In genomic region chr19:33971073-33971472, GRCh38 we compare ENCODE assay signal across 29 cellular contexts.
"Had no signal": no experiment of that assay in that cellular context is flagged by ENCODE, and none has a peak within 500 bp of the region (broad histone marks: within the 10 kb centered on the region; RNA-seq: fewer than 3 reads in every experiment).

No MANE protein-coding gene starts in this region.

- H3K27ac ChIP-seq: ascending aorta, cardiac muscle cell, VCaP had no signal

- FAIRE-seq: bronchial epithelial cell, TTC549 had no signal

- H3K4me3 ChIP-seq: ascending aorta, cardiac muscle cell had no signal

- H3K27me3 ChIP-seq: ascending aorta, cardiac muscle cell had no signal

- ATAC-seq: activated CD8-positive, alpha-beta memory T cell treated with anti-CD3 and anti-CD28 coated beads, Interleukin-2, amount 10 ng/mL, durations not matched to agents 7 days and 5 days; activated CD8-positive, alpha-beta T cell treated with anti-CD3 and anti-CD28 coated beads, Interleukin-2, amount 10 ng/mL, durations not matched to agents 7 days and 5 days; activated naive CD8-positive, alpha-beta T cell treated with anti-CD3 and anti-CD28 coated beads, Interleukin-2, amount 50 U/mL, for 24 hours had no signal

- H3K36me3 ChIP-seq: ascending aorta, cardiac muscle cell had no signal

- DNase-seq: activated B cell treated with CpG ODN at 0.5 μM for 24 hours; activated CD4-positive, alpha-beta memory T cell treated with anti-CD3 and anti-CD28 coated beads, Interleukin-2, amount 10 ng/mL, durations not matched to agents 7 days and 5 days; activated CD4-positive, alpha-beta T cell treated with anti-CD3 and anti-CD28 coated beads for 4 hours; activated CD4-positive, alpha-beta T cell treated with anti-CD3 and anti-CD28 coated beads, Interleukin-2, amount 10 ng/mL, durations not matched to agents 7 days and 5 days; activated CD4-positive, alpha-beta T cell treated with anti-CD3 and anti-CD28 coated beads, Interleukin-2, amount 50 U/mL, for 48 hours; activated CD4-positive, CD25-positive, alpha-beta regulatory T cell treated with anti-CD3 and anti-CD28 coated beads, Interleukin-2, amount 50 U/mL, for 72 hours; activated CD8-positive, alpha-beta memory T cell treated with anti-CD3 and anti-CD28 coated beads for 24 hours; activated CD8-positive, alpha-beta memory T cell treated with anti-CD3 and anti-CD28 coated beads, Interleukin-2, amount 10 ng/mL, durations not matched to agents 7 days and 5 days; activated CD8-positive, alpha-beta memory T cell treated with anti-CD3 and anti-CD28 coated beads, Interleukin-2, amount 50 U/mL, for 48 hours; activated CD8-positive, alpha-beta T cell treated with anti-CD3 and anti-CD28 coated beads, Interleukin-2, amount 10 ng/mL, durations not matched to agents 7 days and 5 days; activated effector memory CD4-positive, alpha-beta T cell treated with Interleukin-2 at 50 U/mL for 16 hours; activated gamma-delta T cell; activated naive CD4-positive, alpha-beta T cell treated with anti-CD3 and anti-CD28 coated beads, Interleukin-2, amount 10 ng/mL, durations not matched to agents 7 days and 5 days; activated naive CD4-positive, alpha-beta T cell treated with Interleukin-2 at 50 U/mL for 16 hours; activated naive CD8-positive, alpha-beta T cell treated with anti-CD3 and anti-CD28 coated beads, Interleukin-2, amount 10 ng/mL, durations not matched to agents 7 days and 5 days; activated naive CD8-positive, alpha-beta T cell treated with anti-CD3 and anti-CD28 coated beads, Interleukin-2, amount 50 U/mL, for 24 hours; activated T-cell treated with anti-CD3 and anti-CD28 coated beads, Interleukin-2, amount 50 U/mL, for 24 hours; activated T-cell treated with anti-CD3 and anti-CD28 coated beads, Interleukin-2, amount 50 U/mL, for 48 hours; amygdala; anterior cingulate cortex; caudate nucleus; cerebellar nuclear complex; T-helper 2 cell; T-helper 9 cell had no signal

- H3K4me1 ChIP-seq: ascending aorta had no signal
